1 cellular context compared by ENCODE assay signal in genomic region chr11:68121067-68121899, GRCh38.
TF ChIP-seq lines count a peak whose summit lies in the region.

CHKA (minus strand) TSS chr11:68121388; CDS start chr11:68121177, 211 bp downstream.

TF ChIP-seq in HepG2, 621 proteins besides CTCF, POLR2A, EP300 and RAD21 (continued from another document and continues in another):
- TF ChIP-seq, protein P1, sequence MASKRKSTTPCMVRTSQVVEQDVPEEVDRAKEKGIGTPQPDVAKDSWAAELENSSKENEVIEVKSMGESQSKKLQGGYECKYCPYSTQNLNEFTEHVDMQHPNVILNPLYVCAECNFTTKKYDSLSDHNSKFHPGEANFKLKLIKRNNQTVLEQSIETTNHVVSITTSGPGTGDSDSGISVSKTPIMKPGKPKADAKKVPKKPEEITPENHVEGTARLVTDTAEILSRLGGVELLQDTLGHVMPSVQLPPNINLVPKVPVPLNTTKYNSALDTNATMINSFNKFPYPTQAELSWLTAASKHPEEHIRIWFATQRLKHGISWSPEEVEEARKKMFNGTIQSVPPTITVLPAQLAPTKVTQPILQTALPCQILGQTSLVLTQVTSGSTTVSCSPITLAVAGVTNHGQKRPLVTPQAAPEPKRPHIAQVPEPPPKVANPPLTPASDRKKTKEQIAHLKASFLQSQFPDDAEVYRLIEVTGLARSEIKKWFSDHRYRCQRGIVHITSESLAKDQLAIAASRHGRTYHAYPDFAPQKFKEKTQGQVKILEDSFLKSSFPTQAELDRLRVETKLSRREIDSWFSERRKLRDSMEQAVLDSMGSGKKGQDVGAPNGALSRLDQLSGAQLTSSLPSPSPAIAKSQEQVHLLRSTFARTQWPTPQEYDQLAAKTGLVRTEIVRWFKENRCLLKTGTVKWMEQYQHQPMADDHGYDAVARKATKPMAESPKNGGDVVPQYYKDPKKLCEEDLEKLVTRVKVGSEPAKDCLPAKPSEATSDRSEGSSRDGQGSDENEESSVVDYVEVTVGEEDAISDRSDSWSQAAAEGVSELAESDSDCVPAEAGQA (IDR thresholded peaks at IDR 0.05; ENCODE audit: low read depth): no peak
- TF ChIP-seq, protein P1 (CRISPR knock-in tag; IDR thresholded peaks at IDR 0.05; ENCODE audit: borderline replicate concordance): peak; percentile 34; the same call in 1 of the 2 replicates
- TF ChIP-seq CENPT (CRISPR knock-in tag; IDR thresholded peaks at IDR 0.05; ENCODE audit: low read depth) (no peak), BRCA1 (CRISPR knock-in tag; IDR thresholded peaks at IDR 0.05) (no peak), ZNF614 (CRISPR knock-in tag; IDR thresholded peaks at IDR 0.05; ENCODE audit: borderline replicate concordance) (0 out of 2 replicates have a peak, but pooled peaks have one; percentile 22), KDM1A (CRISPR knock-in tag; IDR thresholded peaks at IDR 0.05) (no peak), ATRX (CRISPR knock-in tag; IDR thresholded peaks at IDR 0.05; ENCODE audit: borderline replicate concordance) (no peak), MED1 (CRISPR knock-in tag; IDR thresholded peaks at IDR 0.05) (peak; percentile 43), DNMT1 (CRISPR knock-in tag; IDR thresholded peaks at IDR 0.05) (peak; percentile 58; the same call in 1 of the 2 replicates), AGO1 (IDR thresholded peaks at IDR 0.05; ENCODE audit: low read depth, low read length, poor library complexity, severe bottlenecking) (no peak), NFRKB (IDR thresholded peaks at IDR 0.05) (no peak), EHMT2 (IDR thresholded peaks at IDR 0.05; ENCODE audit: borderline replicate concordance, low read depth, low read length) (no peak), GLI4 (CRISPR knock-in tag; IDR thresholded peaks at IDR 0.05; ENCODE audit: borderline replicate concordance) (peak; percentile 73; the same call in 1 of the 2 replicates), HNRNPLL (IDR thresholded peaks at IDR 0.05; ENCODE audit: low read depth, low read length, poor library complexity, severe bottlenecking) (peak; percentile 63), HNRNPK (IDR thresholded peaks at IDR 0.05; ENCODE audit: low read depth, low read length, poor library complexity, severe bottlenecking) (peak; percentile 28), ZNF432 (CRISPR knock-in tag; IDR thresholded peaks at IDR 0.05; ENCODE audit: borderline replicate concordance) (no peak), ZSCAN9 (CRISPR knock-in tag; IDR thresholded peaks at IDR 0.05; ENCODE audit: borderline replicate concordance) (no peak), ZNF501 (CRISPR knock-in tag; IDR thresholded peaks at IDR 0.05) (no peak), HNF4G (IDR thresholded peaks at IDR 0.05; ENCODE audit: borderline replicate concordance, low read depth, low read length) (peak; percentile 39; the same call in 1 of the 2 replicates), HNF4G (CRISPR knock-in tag; IDR thresholded peaks at IDR 0.05; ENCODE audit: borderline replicate concordance, low read depth) (peak; percentile 16; the same call in 1 of the 2 replicates), PITX1 (CRISPR knock-in tag; IDR thresholded peaks at IDR 0.05) (no peak), ZNF878 (CRISPR knock-in tag; IDR thresholded peaks at IDR 0.05) (no peak), REL (CRISPR knock-in tag; conservative IDR thresholded peaks at IDR 0.05) (no peak), FOXM1 (CRISPR knock-in tag; IDR thresholded peaks at IDR 0.05) (no peak), RFX1 (IDR thresholded peaks at IDR 0.05) (no peak), ZFYVE20 (CRISPR knock-in tag; IDR thresholded peaks at IDR 0.05; ENCODE audit: borderline replicate concordance, low read depth) (no peak), HINFP (CRISPR knock-in tag; IDR thresholded peaks at IDR 0.05; ENCODE audit: low read depth) (no peak), KDM5B (CRISPR knock-in tag; IDR thresholded peaks at IDR 0.05; ENCODE audit: borderline replicate concordance) (no peak), PCBP2 (optimal IDR thresholded peaks at IDR 0.05; ENCODE audit: low read depth, low read length, poor library complexity, severe bottlenecking) (no peak), SYNCRIP (IDR thresholded peaks at IDR 0.05; ENCODE audit: insufficient read depth, low read depth, low read length) (no peak), ZNF30 (CRISPR knock-in tag; IDR thresholded peaks at IDR 0.05) (no peak), RBFOX2 (IDR thresholded peaks at IDR 0.05; ENCODE audit: low read depth, low read length) (peak; percentile 80), POGZ (CRISPR knock-in tag; IDR thresholded peaks at IDR 0.05) (0 out of 2 replicates have a peak, but pooled peaks have one; percentile 8), ZNF326 (CRISPR knock-in tag; IDR thresholded peaks at IDR 0.05; ENCODE audit: borderline replicate concordance) (no peak), GZF1 (CRISPR knock-in tag; IDR thresholded peaks at IDR 0.05) (no peak), DPF2 (CRISPR knock-in tag; IDR thresholded peaks at IDR 0.05; ENCODE audit: borderline replicate concordance, low read depth) (no peak), ZNF3 (CRISPR knock-in tag; IDR thresholded peaks at IDR 0.05) (no peak), TIGD3 (CRISPR knock-in tag; IDR thresholded peaks at IDR 0.05; ENCODE audit: borderline replicate concordance) (no peak), ZNF337 (CRISPR knock-in tag; IDR thresholded peaks at IDR 0.05; ENCODE audit: borderline replicate concordance, low read depth) (no peak)
- TF ChIP-seq, protein P2, sequence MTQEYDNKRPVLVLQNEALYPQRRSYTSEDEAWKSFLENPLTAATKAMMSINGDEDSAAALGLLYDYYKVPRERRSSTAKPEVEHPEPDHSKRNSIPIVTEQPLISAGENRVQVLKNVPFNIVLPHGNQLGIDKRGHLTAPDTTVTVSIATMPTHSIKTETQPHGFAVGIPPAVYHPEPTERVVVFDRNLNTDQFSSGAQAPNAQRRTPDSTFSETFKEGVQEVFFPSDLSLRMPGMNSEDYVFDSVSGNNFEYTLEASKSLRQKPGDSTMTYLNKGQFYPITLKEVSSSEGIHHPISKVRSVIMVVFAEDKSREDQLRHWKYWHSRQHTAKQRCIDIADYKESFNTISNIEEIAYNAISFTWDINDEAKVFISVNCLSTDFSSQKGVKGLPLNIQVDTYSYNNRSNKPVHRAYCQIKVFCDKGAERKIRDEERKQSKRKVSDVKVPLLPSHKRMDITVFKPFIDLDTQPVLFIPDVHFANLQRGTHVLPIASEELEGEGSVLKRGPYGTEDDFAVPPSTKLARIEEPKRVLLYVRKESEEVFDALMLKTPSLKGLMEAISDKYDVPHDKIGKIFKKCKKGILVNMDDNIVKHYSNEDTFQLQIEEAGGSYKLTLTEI (CRISPR knock-in tag; conservative IDR thresholded peaks at IDR 0.05): no peak
- TF ChIP-seq, protein P3, sequence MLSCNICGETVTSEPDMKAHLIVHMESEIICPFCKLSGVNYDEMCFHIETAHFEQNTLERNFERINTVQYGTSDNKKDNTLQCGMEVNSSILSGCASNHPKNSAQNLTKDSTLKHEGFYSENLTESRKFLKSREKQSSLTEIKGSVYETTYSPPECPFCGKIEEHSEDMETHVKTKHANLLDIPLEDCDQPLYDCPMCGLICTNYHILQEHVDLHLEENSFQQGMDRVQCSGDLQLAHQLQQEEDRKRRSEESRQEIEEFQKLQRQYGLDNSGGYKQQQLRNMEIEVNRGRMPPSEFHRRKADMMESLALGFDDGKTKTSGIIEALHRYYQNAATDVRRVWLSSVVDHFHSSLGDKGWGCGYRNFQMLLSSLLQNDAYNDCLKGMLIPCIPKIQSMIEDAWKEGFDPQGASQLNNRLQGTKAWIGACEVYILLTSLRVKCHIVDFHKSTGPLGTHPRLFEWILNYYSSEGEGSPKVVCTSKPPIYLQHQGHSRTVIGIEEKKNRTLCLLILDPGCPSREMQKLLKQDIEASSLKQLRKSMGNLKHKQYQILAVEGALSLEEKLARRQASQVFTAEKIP (CRISPR knock-in tag; IDR thresholded peaks at IDR 0.05; ENCODE audit: borderline replicate concordance): no peak
- TF ChIP-seq, protein P4, sequence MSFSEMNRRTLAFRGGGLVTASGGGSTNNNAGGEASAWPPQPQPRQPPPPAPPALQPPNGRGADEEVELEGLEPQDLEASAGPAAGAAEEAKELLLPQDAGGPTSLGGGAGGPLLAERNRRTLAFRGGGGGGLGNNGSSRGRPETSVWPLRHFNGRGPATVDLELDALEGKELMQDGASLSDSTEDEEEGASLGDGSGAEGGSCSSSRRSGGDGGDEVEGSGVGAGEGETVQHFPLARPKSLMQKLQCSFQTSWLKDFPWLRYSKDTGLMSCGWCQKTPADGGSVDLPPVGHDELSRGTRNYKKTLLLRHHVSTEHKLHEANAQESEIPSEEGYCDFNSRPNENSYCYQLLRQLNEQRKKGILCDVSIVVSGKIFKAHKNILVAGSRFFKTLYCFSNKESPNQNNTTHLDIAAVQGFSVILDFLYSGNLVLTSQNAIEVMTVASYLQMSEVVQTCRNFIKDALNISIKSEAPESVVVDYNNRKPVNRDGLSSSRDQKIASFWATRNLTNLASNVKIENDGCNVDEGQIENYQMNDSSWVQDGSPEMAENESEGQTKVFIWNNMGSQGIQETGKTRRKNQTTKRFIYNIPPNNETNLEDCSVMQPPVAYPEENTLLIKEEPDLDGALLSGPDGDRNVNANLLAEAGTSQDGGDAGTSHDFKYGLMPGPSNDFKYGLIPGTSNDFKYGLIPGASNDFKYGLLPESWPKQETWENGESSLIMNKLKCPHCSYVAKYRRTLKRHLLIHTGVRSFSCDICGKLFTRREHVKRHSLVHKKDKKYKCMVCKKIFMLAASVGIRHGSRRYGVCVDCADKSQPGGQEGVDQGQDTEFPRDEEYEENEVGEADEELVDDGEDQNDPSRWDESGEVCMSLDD (CRISPR knock-in tag; IDR thresholded peaks at IDR 0.05; ENCODE audit: borderline replicate concordance): 0 out of 2 replicates have a peak, but pooled peaks have one; percentile 9
- TF ChIP-seq, protein P5, sequence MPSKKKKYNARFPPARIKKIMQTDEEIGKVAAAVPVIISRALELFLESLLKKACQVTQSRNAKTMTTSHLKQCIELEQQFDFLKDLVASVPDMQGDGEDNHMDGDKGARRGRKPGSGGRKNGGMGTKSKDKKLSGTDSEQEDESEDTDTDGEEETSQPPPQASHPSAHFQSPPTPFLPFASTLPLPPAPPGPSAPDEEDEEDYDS (CRISPR knock-in tag; IDR thresholded peaks at IDR 0.05): no peak; the same call in 1 of the 2 replicates
- TF ChIP-seq, protein P6, sequence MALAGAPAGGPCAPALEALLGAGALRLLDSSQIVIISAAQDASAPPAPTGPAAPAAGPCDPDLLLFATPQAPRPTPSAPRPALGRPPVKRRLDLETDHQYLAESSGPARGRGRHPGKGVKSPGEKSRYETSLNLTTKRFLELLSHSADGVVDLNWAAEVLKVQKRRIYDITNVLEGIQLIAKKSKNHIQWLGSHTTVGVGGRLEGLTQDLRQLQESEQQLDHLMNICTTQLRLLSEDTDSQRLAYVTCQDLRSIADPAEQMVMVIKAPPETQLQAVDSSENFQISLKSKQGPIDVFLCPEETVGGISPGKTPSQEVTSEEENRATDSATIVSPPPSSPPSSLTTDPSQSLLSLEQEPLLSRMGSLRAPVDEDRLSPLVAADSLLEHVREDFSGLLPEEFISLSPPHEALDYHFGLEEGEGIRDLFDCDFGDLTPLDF (CRISPR knock-in tag; IDR thresholded peaks at IDR 0.05): no peak; the same call in 1 of the 2 replicates
- TF ChIP-seq, protein P7, sequence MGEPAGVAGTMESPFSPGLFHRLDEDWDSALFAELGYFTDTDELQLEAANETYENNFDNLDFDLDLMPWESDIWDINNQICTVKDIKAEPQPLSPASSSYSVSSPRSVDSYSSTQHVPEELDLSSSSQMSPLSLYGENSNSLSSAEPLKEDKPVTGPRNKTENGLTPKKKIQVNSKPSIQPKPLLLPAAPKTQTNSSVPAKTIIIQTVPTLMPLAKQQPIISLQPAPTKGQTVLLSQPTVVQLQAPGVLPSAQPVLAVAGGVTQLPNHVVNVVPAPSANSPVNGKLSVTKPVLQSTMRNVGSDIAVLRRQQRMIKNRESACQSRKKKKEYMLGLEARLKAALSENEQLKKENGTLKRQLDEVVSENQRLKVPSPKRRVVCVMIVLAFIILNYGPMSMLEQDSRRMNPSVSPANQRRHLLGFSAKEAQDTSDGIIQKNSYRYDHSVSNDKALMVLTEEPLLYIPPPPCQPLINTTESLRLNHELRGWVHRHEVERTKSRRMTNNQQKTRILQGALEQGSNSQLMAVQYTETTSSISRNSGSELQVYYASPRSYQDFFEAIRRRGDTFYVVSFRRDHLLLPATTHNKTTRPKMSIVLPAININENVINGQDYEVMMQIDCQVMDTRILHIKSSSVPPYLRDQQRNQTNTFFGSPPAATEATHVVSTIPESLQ (CRISPR knock-in tag; conservative IDR thresholded peaks at IDR 0.05): no peak
